Comparison of ENCODE assay signal across 12 cellular contexts in the genomic region with DNA sequence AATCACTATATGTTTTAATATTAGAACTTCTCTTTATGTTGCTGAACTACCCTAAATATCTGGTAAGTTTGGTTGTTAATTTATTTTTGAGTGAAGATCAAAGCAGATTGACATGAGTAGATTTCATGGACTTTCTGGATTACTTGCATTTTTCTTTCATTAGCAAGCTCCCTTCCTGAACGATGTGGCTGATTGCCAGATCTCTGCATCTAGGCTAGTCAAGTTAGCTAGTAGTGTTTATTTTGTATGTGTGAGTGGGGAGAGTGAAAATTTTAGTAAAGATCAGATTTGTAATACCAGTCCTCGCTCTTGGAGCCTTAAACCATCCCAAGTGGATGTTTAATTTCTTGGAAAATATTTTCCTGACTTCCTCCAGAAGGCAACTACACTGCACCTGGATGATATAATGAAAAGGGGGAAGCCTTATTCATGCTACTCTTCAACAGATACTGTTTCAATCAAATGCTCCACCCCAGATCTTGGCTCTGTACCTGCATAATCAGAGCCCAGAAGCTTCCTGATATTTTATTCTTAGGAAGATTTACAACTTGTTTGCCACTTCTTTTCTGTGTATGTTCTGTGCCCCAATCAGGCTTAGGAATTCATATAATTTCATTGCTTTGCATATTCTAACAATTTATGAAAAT.
DNase-seq lines count a peak whose midpoint lies in the region; ATAC-seq, FAIRE-seq and TF ChIP-seq lines count a peak whose summit lies in the region.
"Had no signal": no experiment of that assay in that cellular context is flagged by ENCODE, and none has a peak within 500 bp of the region (broad histone marks: within the 10 kb centered on the region; RNA-seq: fewer than 3 reads in every experiment).

No MANE protein-coding gene starts in this region.

- H3K56ac ChIP-seq in mesendoderm (ENCODE audit: low read length) = no peak overlapping the region

- no peaks in the 10 kb centered on the region for H3K79me2 ChIP-seq in mesendoderm (ENCODE audit: control insufficient read depth, insufficient read depth, low read length)

- WGBS in mesendoderm (ENCODE audit: extremely low coverage, insufficient coverage, low lambda C conversion rate) = no CpG with 5 or more reads among the region's 2 CpGs

- H3K9me3 Mint-ChIP-seq in MCF 10A (ENCODE audit: unreplicated experiment) = no peaks in the 10 kb centered on the region
- no peaks in the 10 kb centered on the region for H3K9me3 Mint-ChIP-seq in activated CD4-positive, alpha-beta T cell treated with anti-CD3 and anti-CD28 coated beads for 36 hours (ENCODE audit: low read depth)
- H3K9me3 Mint-ChIP-seq: activated T-helper 2 cell treated with anti-CD3 and anti-CD28 coated beads, Interferon-gamma antibody, Interleukin-2, Interleukin-4, amounts not matched to agents 10 μg/mL and 5 μg/mL and 100 μg/mL, durations not matched to agents 14 hours and 24 hours and 36 hours had no signal

- no peaks in the 10 kb centered on the region for H3K27me3 Mint-ChIP-seq in MCF 10A (ENCODE audit: insufficient read depth, unreplicated experiment)
- peaks cover 3% of the 10 kb centered on the region for H3K27me3 Mint-ChIP-seq in activated CD4-positive, alpha-beta T cell treated with anti-CD3 and anti-CD28 coated beads for 36 hours

- H3K36me3 Mint-ChIP-seq in MCF 10A (ENCODE audit: insufficient read depth, unreplicated experiment) = no peaks in the 10 kb centered on the region
- H3K36me3 Mint-ChIP-seq in activated CD4-positive, alpha-beta T cell treated with anti-CD3 and anti-CD28 coated beads for 36 hours (ENCODE audit: low read depth) = no peaks in the 10 kb centered on the region

- no peak overlapping the region for H2AK5ac ChIP-seq in mesendoderm (ENCODE audit: low read length)

- H3K4me2 ChIP-seq in mesendoderm (ENCODE audit: low read length) = no peak overlapping the region

- no peak overlapping the region for H3K4ac ChIP-seq in mesendoderm (ENCODE audit: low read depth, low read length)

- H3K27ac ChIP-seq in breast epithelium = no peak overlapping the region
- no peak overlapping the region for H3K27ac ChIP-seq in SJCRH30
- H3K27ac ChIP-seq in kidney (ENCODE audit: low read depth in 2 of 2, low read length in 2 of 2) = no peak overlapping the region
- no peak overlapping the region for H3K27ac ChIP-seq in mesendoderm (ENCODE audit: low read depth, low read length)
- H3K27ac ChIP-seq: tibial nerve had no signal

- H3K4me1 Mint-ChIP-seq in MCF 10A (ENCODE audit: insufficient read depth, unreplicated experiment) = peaks cover 33% of the 10 kb centered on the region
- H3K4me1 Mint-ChIP-seq in activated CD4-positive, alpha-beta T cell treated with anti-CD3 and anti-CD28 coated beads for 36 hours = no peaks in the 10 kb centered on the region

- H4K8ac ChIP-seq in mesendoderm (ENCODE audit: low read depth, low read length) = no peak overlapping the region

- BruUV-seq in MCF 10A (replicated peaks; lab: Mats Ljungman, UMichigan) = no TSS peak

- no peak for TF ChIP-seq POLR2A in breast epithelium (IDR thresholded peaks at IDR 0.05)

- H3K36me3 ChIP-seq in breast epithelium (no peaks in the 10 kb centered on the region), SJCRH30 (no peaks in the 10 kb centered on the region), kidney (ENCODE audit: control insufficient read depth in 1 of 2, insufficient read depth in 2 of 2, low read length in 2 of 2) (no peaks in the 10 kb centered on the region), mesendoderm (ENCODE audit: control insufficient read depth, insufficient read depth, low read length) (no peaks in the 10 kb centered on the region)
- H3K36me3 ChIP-seq: tibial nerve had no signal

- peak; percentile 71 for DNase-seq in MCF 10A (ENCODE audit: unreplicated experiment)
- no peak for DNase-seq in breast epithelium (ENCODE audit: low spot score in 2 of 2)
- peak; percentile 1 to 2 for DNase-seq in SJCRH30
- DNase-seq in fibroblast of the aortic adventitia (ENCODE audit: low read depth) = peak; percentile 14
- DNase-seq in kidney = no peak
- no peak for DNase-seq in activated CD4-positive, alpha-beta T cell treated with anti-CD3 and anti-CD28 coated beads for 36 hours
- DNase-seq in mesendoderm = no peak
- DNase-seq in ecto neural progenitor cell (ENCODE audit: low spot score) = no peak
- DNase-seq: activated CD4-positive, alpha-beta T cell treated with anti-CD3 and anti-CD28 coated beads for 48 hours; cerebellar nuclear complex had no signal

- H3K4me3 Mint-ChIP-seq in MCF 10A (ENCODE audit: unreplicated experiment) = peak overlapping the region; percentile 8
- H3K4me3 Mint-ChIP-seq in activated CD4-positive, alpha-beta T cell treated with anti-CD3 and anti-CD28 coated beads for 36 hours = no peak overlapping the region

- intact Hi-C loops in MCF 10A (cut with micrococcal nuclease) = no loop called here
- intact Hi-C loops in breast epithelium (cut with DNase I; ENCODE audit: low total_unique reads) = no loop called here
- intact Hi-C loops in kidney (cut with DNase I) = no loop called here
- intact Hi-C loops in activated CD4-positive, alpha-beta T cell treated with anti-CD3 and anti-CD28 coated beads for 36 hours (cut with DNase I, micrococcal nuclease) = no loop called here

- H3K79me1 ChIP-seq in mesendoderm (ENCODE audit: low read length) = no peaks in the 10 kb centered on the region

- no peak for TF ChIP-seq CTCF in MCF 10A (IDR thresholded peaks at IDR 0.05; ENCODE audit: unreplicated experiment)
- TF ChIP-seq CTCF in breast epithelium (IDR thresholded peaks at IDR 0.05) = no peak
- TF ChIP-seq CTCF in fibroblast of the aortic adventitia (IDR thresholded peaks at IDR 0.05; ENCODE audit: insufficient read depth, low read length) = no peak
- TF ChIP-seq CTCF in kidney (IDR thresholded peaks at IDR 0.05; ENCODE audit: borderline replicate concordance, extremely low read depth, insufficient read depth) = no peak

- no peak overlapping the region for H3K23ac ChIP-seq in mesendoderm (ENCODE audit: low read length)

- H3K4me3 ChIP-seq in breast epithelium = no peak overlapping the region
- no peak overlapping the region for H3K4me3 ChIP-seq in SJCRH30
- no peak overlapping the region for H3K4me3 ChIP-seq in fibroblast of the aortic adventitia (ENCODE audit: low read depth, low read length)
- no peak overlapping the region for H3K4me3 ChIP-seq in kidney (ENCODE audit: low read length in 2 of 2)
- no peak overlapping the region for H3K4me3 ChIP-seq in mesendoderm (ENCODE audit: low read length)
- H3K4me3 ChIP-seq: tibial nerve had no signal

- FAIRE-seq in kidney (lab: Jason Lieb, UNC) = no peak

- H3K4me1 ChIP-seq in breast epithelium = no peaks in the 10 kb centered on the region
- no peaks in the 10 kb centered on the region for H3K4me1 ChIP-seq in SJCRH30
- H3K4me1 ChIP-seq in kidney (ENCODE audit: control insufficient read depth in 1 of 2, insufficient read depth in 1 of 2, low read depth in 1 of 2, low read length in 2 of 2) = no peaks in the 10 kb centered on the region
- H3K4me1 ChIP-seq in mesendoderm (ENCODE audit: control insufficient read depth, low read depth, low read length) = no peaks in the 10 kb centered on the region
- H3K4me1 ChIP-seq: tibial nerve had no signal

- no peak overlapping the region for H3K18ac ChIP-seq in mesendoderm (ENCODE audit: low read length)

- CTCF ChIA-PET in MCF 10A (lab: Yijun Ruan, JAX) = interaction anchor here (1.2 kb wide), 1 partner anchor 24 kb away, joined by 3 read pairs; no protein-coding TSS in a partner anchor
- CTCF ChIA-PET in activated CD4-positive, alpha-beta T cell treated with anti-CD3 and anti-CD28 coated beads for 36 hours (lab: Charles Lee) = interaction anchor here (0.8 kb wide), 1 partner anchor 21 kb away, joined by 3 read pairs; no protein-coding TSS in a partner anchor

- H3K9ac ChIP-seq in kidney (ENCODE audit: low read length in 2 of 2) = no peak overlapping the region
- H3K9ac ChIP-seq in mesendoderm (ENCODE audit: low read length) = no peak overlapping the region

- H3K9me3 ChIP-seq in breast epithelium (no peaks in the 10 kb centered on the region), SJCRH30 (replicated peaks) (no peaks in the 10 kb centered on the region), kidney (ENCODE audit: control insufficient read depth in 1 of 2, low read length in 2 of 2) (no peaks in the 10 kb centered on the region)
- H3K9me3 ChIP-seq: tibial nerve had no signal

- POLR2A ChIA-PET in MCF 10A (lab: Yijun Ruan, JAX) = interaction anchor here (0.6 to 2.0 kb wide), 7 partner anchors 11 to 503 kb away, joined by 3 to 4 read pairs (median 3); no protein-coding TSS in a partner anchor
- POLR2A ChIA-PET in activated CD4-positive, alpha-beta T cell treated with anti-CD3 and anti-CD28 coated beads for 36 hours (lab: Charles Lee) = no interaction called here

- no peak overlapping the region for H4K5ac ChIP-seq in mesendoderm (ENCODE audit: low read length)

- ATAC-seq in activated CD4-positive, alpha-beta T cell treated with anti-CD3 and anti-CD28 coated beads for 36 hours = no peak

- H3K27me3 ChIP-seq in breast epithelium (no peaks in the 10 kb centered on the region), SJCRH30 (no peaks in the 10 kb centered on the region), mesendoderm (ENCODE audit: insufficient read depth, low read length, poor library complexity) (no peaks in the 10 kb centered on the region)
- H3K27me3 ChIP-seq: tibial nerve had no signal

- no peak overlapping the region for H2BK15ac ChIP-seq in mesendoderm (replicated peaks; ENCODE audit: low read depth)

- H2BK5ac ChIP-seq in mesendoderm (ENCODE audit: low read length) = no peak overlapping the region

- H3K27ac Mint-ChIP-seq in MCF 10A (ENCODE audit: low read depth, unreplicated experiment) = peak overlapping the region; percentile 65
- H3K27ac Mint-ChIP-seq in activated CD4-positive, alpha-beta T cell treated with anti-CD3 and anti-CD28 coated beads for 36 hours = no peak overlapping the region
- H3K27ac Mint-ChIP-seq: activated T-helper 2 cell treated with anti-CD3 and anti-CD28 coated beads, Interferon-gamma antibody, Interleukin-2, Interleukin-4, amounts not matched to agents 10 μg/mL and 5 μg/mL and 100 μg/mL, durations not matched to agents 14 hours and 24 hours and 36 hours had no signal

- no peak overlapping the region for H2BK120ac ChIP-seq in mesendoderm (ENCODE audit: low read depth, low read length)

Comparison
In these comparisons a context has a peak if more than half of its experiments do, and no peak if none do; other contexts are left out.
1. DNase-seq: peak in MCF 10A (single experiment), SJCRH30 (2 of 2) and fibroblast of the aortic adventitia (single experiment); none in breast epithelium (0 of 2), kidney (single experiment), activated CD4-positive, alpha-beta T cell treated with anti-CD3 and anti-CD28 coated beads for 36 hours (single experiment), mesendoderm (single experiment) and ecto neural progenitor cell (single experiment).